In genomic region chr2:217683096-217683870, GRCh38 we compare ENCODE assay signal across 19 cellular contexts.
"Had no signal": no experiment of that assay in that cellular context is flagged by ENCODE, and none has a peak within 500 bp of the region (broad histone marks: within the 10 kb centered on the region; RNA-seq: fewer than 3 reads in every experiment).

No MANE protein-coding gene starts in this region.

- H3K27ac Mint-ChIP-seq: stimulated activated naive B cell treated with anti-CD40 and anti-IgM and Interleukin-4, amounts not matched to agents 10 μg/mL and 1 μg/mL and 100 μg/mL, for 72 hours; T-cell had no signal

- DNase-seq: activated CD4-positive, alpha-beta T cell treated with anti-CD3 and anti-CD28 coated beads, Interleukin-2, amount 50 U/mL, for 1 hour; activated naive CD4-positive, alpha-beta T cell; activated T-cell treated with anti-CD3 and anti-CD28 coated beads for 4 hours; aorta; kidney glomerular epithelial cell; lower lobe of right lung; midbrain; pancreas; retina; stimulated activated CD4-positive, alpha-beta T cell treated with anti-CD3 and anti-CD28 coated beads, Interleukin-4, amount 100 ng/mL, for 1 hour; stimulated activated naive B cell treated with anti-CD40 and anti-IgM and Interleukin-4, amounts not matched to agents 10 μg/mL and 1 μg/mL and 100 μg/mL, for 72 hours; substantia nigra; T-cell; T-helper 9 cell; upper lobe of right lung had no signal

- H3K36me3 Mint-ChIP-seq: neural progenitor cell had no signal

- H3K4me1 ChIP-seq: pancreas, upper lobe of right lung had no signal

- H3K27ac ChIP-seq: epithelial cell of prostate, lower lobe of right lung, neural progenitor cell, pancreas, SK-N-MC, upper lobe of right lung had no signal

- H3K4me1 Mint-ChIP-seq: stimulated activated naive B cell treated with anti-CD40 and anti-IgM and Interleukin-4, amounts not matched to agents 10 μg/mL and 1 μg/mL and 100 μg/mL, for 72 hours; T-cell had no signal

- H3K27me3 ChIP-seq: neural progenitor cell, pancreas, upper lobe of right lung had no signal

- H3K36me3 ChIP-seq: lower lobe of right lung, neural progenitor cell, pancreas, upper lobe of right lung had no signal

- H3K9me3 ChIP-seq: lower lobe of right lung, pancreas, upper lobe of right lung had no signal

- H3K4me3 ChIP-seq: lower lobe of right lung, neural progenitor cell, pancreas, SK-N-MC, upper lobe of right lung had no signal

- H3K4me3 Mint-ChIP-seq: neural progenitor cell; stimulated activated naive B cell treated with anti-CD40 and anti-IgM and Interleukin-4, amounts not matched to agents 10 μg/mL and 1 μg/mL and 100 μg/mL, for 72 hours; T-cell had no signal

- ATAC-seq: activated CD4-positive, CD25-positive, alpha-beta regulatory T cell treated with anti-CD3 and anti-CD28 coated beads, Interleukin-2, amount 50 U/mL, for 24 hours; lower lobe of right lung; pancreas; stimulated activated naive B cell treated with anti-CD40 and anti-IgM and Interleukin-4, amounts not matched to agents 10 μg/mL and 1 μg/mL and 100 μg/mL, for 72 hours; T-cell; upper lobe of right lung had no signal
